ENCODE assay signal across 1 cellular context in genomic region chr3:113054552-113054951, GRCh38.
TF ChIP-seq lines count a peak whose summit lies in the region.

No MANE protein-coding gene starts in this region.

TF ChIP-seq in SK-N-SH treated with all-trans-retinoic acid at 6 μM for 48 hours, 23 proteins besides CTCF, POLR2A, EP300 and RAD21 (continued from another document):
- TF ChIP-seq, protein P1, sequence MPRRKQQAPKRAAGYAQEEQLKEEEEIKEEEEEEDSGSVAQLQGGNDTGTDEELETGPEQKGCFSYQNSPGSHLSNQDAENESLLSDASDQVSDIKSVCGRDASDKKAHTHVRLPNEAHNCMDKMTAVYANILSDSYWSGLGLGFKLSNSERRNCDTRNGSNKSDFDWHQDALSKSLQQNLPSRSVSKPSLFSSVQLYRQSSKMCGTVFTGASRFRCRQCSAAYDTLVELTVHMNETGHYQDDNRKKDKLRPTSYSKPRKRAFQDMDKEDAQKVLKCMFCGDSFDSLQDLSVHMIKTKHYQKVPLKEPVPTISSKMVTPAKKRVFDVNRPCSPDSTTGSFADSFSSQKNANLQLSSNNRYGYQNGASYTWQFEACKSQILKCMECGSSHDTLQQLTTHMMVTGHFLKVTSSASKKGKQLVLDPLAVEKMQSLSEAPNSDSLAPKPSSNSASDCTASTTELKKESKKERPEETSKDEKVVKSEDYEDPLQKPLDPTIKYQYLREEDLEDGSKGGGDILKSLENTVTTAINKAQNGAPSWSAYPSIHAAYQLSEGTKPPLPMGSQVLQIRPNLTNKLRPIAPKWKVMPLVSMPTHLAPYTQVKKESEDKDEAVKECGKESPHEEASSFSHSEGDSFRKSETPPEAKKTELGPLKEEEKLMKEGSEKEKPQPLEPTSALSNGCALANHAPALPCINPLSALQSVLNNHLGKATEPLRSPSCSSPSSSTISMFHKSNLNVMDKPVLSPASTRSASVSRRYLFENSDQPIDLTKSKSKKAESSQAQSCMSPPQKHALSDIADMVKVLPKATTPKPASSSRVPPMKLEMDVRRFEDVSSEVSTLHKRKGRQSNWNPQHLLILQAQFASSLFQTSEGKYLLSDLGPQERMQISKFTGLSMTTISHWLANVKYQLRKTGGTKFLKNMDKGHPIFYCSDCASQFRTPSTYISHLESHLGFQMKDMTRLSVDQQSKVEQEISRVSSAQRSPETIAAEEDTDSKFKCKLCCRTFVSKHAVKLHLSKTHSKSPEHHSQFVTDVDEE (CRISPR knock-in tag; IDR thresholded peaks at IDR 0.05): no peak
- TF ChIP-seq ARNTL (CRISPR knock-in tag; IDR thresholded peaks at IDR 0.05; ENCODE audit: borderline replicate concordance, low read depth) (no peak), BACH2 (CRISPR knock-in tag; IDR thresholded peaks at IDR 0.05; ENCODE audit: borderline replicate concordance) (no peak), ISL1 (CRISPR knock-in tag; IDR thresholded peaks at IDR 0.05) (no peak), PPARA (CRISPR knock-in tag; IDR thresholded peaks at IDR 0.05; ENCODE audit: borderline replicate concordance) (no peak), RARB (CRISPR knock-in tag; IDR thresholded peaks at IDR 0.05) (no peak), ZNF8 (CRISPR knock-in tag; IDR thresholded peaks at IDR 0.05) (no peak), GLIS3 (CRISPR knock-in tag; IDR thresholded peaks at IDR 0.05) (no peak), ZNF565 (CRISPR knock-in tag; conservative IDR thresholded peaks at IDR 0.05; ENCODE audit: low read depth) (no peak), OSR1 (CRISPR knock-in tag; IDR thresholded peaks at IDR 0.05) (no peak)
- TF ChIP-seq, protein P2, sequence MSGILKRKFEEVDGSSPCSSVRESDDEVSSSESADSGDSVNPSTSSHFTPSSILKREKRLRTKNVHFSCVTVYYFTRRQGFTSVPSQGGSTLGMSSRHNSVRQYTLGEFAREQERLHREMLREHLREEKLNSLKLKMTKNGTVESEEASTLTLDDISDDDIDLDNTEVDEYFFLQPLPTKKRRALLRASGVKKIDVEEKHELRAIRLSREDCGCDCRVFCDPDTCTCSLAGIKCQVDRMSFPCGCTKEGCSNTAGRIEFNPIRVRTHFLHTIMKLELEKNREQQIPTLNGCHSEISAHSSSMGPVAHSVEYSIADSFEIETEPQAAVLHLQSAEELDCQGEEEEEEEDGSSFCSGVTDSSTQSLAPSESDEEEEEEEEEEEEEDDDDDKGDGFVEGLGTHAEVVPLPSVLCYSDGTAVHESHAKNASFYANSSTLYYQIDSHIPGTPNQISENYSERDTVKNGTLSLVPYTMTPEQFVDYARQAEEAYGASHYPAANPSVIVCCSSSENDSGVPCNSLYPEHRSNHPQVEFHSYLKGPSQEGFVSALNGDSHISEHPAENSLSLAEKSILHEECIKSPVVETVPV (CRISPR knock-in tag; IDR thresholded peaks at IDR 0.05): no peak
TF ChIP-seq in SK-N-SH treated with all-trans-retinoic acid at 6 μM for 48 hours: peak in this region for 0.
